1 cellular context compared by ENCODE assay signal in the genomic region with DNA sequence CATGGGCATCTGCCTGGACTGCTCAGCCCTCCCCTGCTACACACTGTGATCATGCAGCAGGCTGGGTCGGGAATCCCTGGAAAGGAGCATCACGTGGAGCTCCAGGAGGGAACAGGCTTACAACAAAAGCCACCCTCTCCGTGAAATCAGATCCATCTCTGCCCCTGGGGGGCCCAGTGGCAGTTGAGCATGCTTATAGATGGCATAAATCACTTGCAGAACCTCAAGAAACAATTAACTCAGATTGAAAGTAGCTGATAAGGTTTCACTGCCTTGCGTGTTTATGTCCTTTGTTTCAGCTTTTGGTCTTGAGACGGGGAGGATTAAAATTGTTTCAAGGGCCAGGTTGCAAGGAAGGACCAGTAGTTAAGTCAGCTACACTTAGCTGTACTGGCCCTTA.
TF ChIP-seq lines count a peak whose summit lies in the region.

No MANE protein-coding gene starts in this region.

TF ChIP-seq in HEK293, 187 proteins besides CTCF, POLR2A, EP300 and RAD21 (continues in another document):
- TF ChIP-seq, protein P1, sequence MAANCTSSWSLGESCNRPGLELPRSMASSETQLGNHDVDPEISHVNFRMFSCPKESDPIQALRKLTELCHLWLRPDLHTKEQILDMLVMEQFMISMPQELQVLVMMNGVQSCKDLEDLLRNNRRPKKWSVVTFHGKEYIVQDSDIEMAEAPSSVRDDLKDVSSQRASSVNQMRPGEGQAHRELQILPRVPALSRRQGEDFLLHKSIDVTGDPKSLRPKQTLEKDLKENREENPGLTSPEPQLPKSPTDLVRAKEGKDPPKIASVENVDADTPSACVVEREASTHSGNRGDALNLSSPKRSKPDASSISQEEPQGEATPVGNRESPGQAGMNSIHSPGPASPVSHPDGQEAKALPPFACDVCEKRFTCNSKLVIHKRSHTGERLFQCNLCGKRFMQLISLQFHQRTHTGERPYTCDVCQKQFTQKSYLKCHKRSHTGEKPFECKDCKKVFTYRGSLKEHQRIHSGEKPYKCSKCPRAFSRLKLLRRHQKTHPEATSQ (tag by site-specific recombination; IDR thresholded peaks at IDR 0.05), result no peak
- TF ChIP-seq, protein P2, sequence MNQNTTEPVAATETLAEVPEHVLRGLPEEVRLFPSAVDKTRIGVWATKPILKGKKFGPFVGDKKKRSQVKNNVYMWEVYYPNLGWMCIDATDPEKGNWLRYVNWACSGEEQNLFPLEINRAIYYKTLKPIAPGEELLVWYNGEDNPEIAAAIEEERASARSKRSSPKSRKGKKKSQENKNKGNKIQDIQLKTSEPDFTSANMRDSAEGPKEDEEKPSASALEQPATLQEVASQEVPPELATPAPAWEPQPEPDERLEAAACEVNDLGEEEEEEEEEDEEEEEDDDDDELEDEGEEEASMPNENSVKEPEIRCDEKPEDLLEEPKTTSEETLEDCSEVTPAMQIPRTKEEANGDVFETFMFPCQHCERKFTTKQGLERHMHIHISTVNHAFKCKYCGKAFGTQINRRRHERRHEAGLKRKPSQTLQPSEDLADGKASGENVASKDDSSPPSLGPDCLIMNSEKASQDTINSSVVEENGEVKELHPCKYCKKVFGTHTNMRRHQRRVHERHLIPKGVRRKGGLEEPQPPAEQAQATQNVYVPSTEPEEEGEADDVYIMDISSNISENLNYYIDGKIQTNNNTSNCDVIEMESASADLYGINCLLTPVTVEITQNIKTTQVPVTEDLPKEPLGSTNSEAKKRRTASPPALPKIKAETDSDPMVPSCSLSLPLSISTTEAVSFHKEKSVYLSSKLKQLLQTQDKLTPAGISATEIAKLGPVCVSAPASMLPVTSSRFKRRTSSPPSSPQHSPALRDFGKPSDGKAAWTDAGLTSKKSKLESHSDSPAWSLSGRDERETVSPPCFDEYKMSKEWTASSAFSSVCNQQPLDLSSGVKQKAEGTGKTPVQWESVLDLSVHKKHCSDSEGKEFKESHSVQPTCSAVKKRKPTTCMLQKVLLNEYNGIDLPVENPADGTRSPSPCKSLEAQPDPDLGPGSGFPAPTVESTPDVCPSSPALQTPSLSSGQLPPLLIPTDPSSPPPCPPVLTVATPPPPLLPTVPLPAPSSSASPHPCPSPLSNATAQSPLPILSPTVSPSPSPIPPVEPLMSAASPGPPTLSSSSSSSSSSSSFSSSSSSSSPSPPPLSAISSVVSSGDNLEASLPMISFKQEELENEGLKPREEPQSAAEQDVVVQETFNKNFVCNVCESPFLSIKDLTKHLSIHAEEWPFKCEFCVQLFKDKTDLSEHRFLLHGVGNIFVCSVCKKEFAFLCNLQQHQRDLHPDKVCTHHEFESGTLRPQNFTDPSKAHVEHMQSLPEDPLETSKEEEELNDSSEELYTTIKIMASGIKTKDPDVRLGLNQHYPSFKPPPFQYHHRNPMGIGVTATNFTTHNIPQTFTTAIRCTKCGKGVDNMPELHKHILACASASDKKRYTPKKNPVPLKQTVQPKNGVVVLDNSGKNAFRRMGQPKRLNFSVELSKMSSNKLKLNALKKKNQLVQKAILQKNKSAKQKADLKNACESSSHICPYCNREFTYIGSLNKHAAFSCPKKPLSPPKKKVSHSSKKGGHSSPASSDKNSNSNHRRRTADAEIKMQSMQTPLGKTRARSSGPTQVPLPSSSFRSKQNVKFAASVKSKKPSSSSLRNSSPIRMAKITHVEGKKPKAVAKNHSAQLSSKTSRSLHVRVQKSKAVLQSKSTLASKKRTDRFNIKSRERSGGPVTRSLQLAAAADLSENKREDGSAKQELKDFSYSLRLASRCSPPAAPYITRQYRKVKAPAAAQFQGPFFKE (tag by site-specific recombination; IDR thresholded peaks at IDR 0.05; ENCODE audit: borderline replicate concordance), result no peak
- TF ChIP-seq, protein P3, sequence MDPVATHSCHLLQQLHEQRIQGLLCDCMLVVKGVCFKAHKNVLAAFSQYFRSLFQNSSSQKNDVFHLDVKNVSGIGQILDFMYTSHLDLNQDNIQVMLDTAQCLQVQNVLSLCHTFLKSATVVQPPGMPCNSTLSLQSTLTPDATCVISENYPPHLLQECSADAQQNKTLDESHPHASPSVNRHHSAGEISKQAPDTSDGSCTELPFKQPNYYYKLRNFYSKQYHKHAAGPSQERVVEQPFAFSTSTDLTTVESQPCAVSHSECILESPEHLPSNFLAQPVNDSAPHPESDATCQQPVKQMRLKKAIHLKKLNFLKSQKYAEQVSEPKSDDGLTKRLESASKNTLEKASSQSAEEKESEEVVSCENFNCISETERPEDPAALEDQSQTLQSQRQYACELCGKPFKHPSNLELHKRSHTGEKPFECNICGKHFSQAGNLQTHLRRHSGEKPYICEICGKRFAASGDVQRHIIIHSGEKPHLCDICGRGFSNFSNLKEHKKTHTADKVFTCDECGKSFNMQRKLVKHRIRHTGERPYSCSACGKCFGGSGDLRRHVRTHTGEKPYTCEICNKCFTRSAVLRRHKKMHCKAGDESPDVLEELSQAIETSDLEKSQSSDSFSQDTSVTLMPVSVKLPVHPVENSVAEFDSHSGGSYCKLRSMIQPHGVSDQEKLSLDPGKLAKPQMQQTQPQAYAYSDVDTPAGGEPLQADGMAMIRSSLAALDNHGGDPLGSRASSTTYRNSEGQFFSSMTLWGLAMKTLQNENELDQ (tag by site-specific recombination; IDR thresholded peaks at IDR 0.05; ENCODE audit: low read depth), result no peak
- no peak for TF ChIP-seq ZNF140 (tag by site-specific recombination; IDR thresholded peaks at IDR 0.05)
- TF ChIP-seq OVOL3 (tag by site-specific recombination; IDR thresholded peaks at IDR 0.05), result peak; percentile 77
- peak; percentile 80; the same call in 1 of the 2 replicates for TF ChIP-seq ZNF324 (tag by site-specific recombination; IDR thresholded peaks at IDR 0.05)
- TF ChIP-seq ZBTB48 (tag by site-specific recombination; IDR thresholded peaks at IDR 0.05), result peak; percentile 45; the same call in 1 of the 2 replicates
- TF ChIP-seq ZSCAN16 (tag by site-specific recombination; IDR thresholded peaks at IDR 0.05), result peak; percentile 35; the same call in 1 of the 2 replicates
- peak; percentile 89; the same call in 1 of the 2 replicates for TF ChIP-seq ZNF24 (tag by site-specific recombination; IDR thresholded peaks at IDR 0.05)
- no peak for TF ChIP-seq ZNF670 (tag by site-specific recombination; IDR thresholded peaks at IDR 0.05; ENCODE audit: low read depth)
- TF ChIP-seq ZNF335 (tag by site-specific recombination; conservative IDR thresholded peaks at IDR 0.05), result peak; percentile 66
- 0 out of 2 replicates have a peak, but pooled peaks have one; percentile 9 for TF ChIP-seq ZNF121 (tag by site-specific recombination; IDR thresholded peaks at IDR 0.05)
- no peak for TF ChIP-seq ZNF548 (tag by site-specific recombination; IDR thresholded peaks at IDR 0.05)
- no peak for TF ChIP-seq SALL2 (tag by site-specific recombination; IDR thresholded peaks at IDR 0.05; ENCODE audit: borderline replicate concordance)
- TF ChIP-seq, protein P4, sequence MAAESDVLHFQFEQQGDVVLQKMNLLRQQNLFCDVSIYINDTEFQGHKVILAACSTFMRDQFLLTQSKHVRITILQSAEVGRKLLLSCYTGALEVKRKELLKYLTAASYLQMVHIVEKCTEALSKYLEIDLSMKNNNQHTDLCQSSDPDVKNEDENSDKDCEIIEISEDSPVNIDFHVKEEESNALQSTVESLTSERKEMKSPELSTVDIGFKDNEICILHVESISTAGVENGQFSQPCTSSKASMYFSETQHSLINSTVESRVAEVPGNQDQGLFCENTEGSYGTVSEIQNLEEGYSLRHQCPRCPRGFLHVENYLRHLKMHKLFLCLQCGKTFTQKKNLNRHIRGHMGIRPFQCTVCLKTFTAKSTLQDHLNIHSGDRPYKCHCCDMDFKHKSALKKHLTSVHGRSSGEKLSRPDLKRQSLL (tag by site-specific recombination; IDR thresholded peaks at IDR 0.05), result no peak
- peak; percentile 79 for TF ChIP-seq PATZ1 (tag by site-specific recombination; IDR thresholded peaks at IDR 0.05)
- no peak for TF ChIP-seq ZNF112 (tag by site-specific recombination; IDR thresholded peaks at IDR 0.05)
- TF ChIP-seq ZIC2 (tag by site-specific recombination; IDR thresholded peaks at IDR 0.05), result peak; percentile 96
- TF ChIP-seq ZNF362 (tag by site-specific recombination; IDR thresholded peaks at IDR 0.05), result no peak
- TF ChIP-seq ZNF549 (tag by site-specific recombination; IDR thresholded peaks at IDR 0.05), result no peak
- peak; percentile 96 for TF ChIP-seq ZBTB17 (tag by site-specific recombination; IDR thresholded peaks at IDR 0.05)
- TF ChIP-seq ZNF146 (tag by site-specific recombination; IDR thresholded peaks at IDR 0.05), result no peak
- TF ChIP-seq ZNF843 (tag by site-specific recombination; IDR thresholded peaks at IDR 0.05), result peak; percentile 96
- no peak for TF ChIP-seq ZNF202 (tag by site-specific recombination; IDR thresholded peaks at IDR 0.05; ENCODE audit: borderline replicate concordance)
- TF ChIP-seq ZNF529 (tag by site-specific recombination; IDR thresholded peaks at IDR 0.05; ENCODE audit: insufficient replicate concordance), result no peak
- TF ChIP-seq MZF1 (tag by site-specific recombination; IDR thresholded peaks at IDR 0.05; ENCODE audit: borderline replicate concordance), result peak; percentile 75; the same call in 1 of the 2 replicates
- 0 out of 2 replicates have a peak, but pooled peaks have one; percentile 42 for TF ChIP-seq MEIS1 (CRISPR knock-in tag; IDR thresholded peaks at IDR 0.05; ENCODE audit: borderline replicate concordance)
- TF ChIP-seq ZNF157 (tag by site-specific recombination; IDR thresholded peaks at IDR 0.05), result no peak
- no peak for TF ChIP-seq SP3 (tag by site-specific recombination; IDR thresholded peaks at IDR 0.05)
- TF ChIP-seq ZSCAN18 (tag by site-specific recombination; IDR thresholded peaks at IDR 0.05), result 0 out of 2 replicates have a peak, but pooled peaks have one; percentile 43
- peak; percentile 82 for TF ChIP-seq TCF7L2 (IDR thresholded peaks at IDR 0.05; ENCODE audit: borderline replicate concordance, low read depth, low read length)
- 0 out of 2 replicates have a peak, but pooled peaks have one; percentile 26 for TF ChIP-seq KLF9 (tag by site-specific recombination; IDR thresholded peaks at IDR 0.05; ENCODE audit: low read depth)
- TF ChIP-seq GLI2 (tag by site-specific recombination; IDR thresholded peaks at IDR 0.05; ENCODE audit: borderline replicate concordance, low read depth), result peak; percentile 57; the same call in 1 of the 2 replicates
- peak; percentile 84 for TF ChIP-seq ZNF692 (tag by site-specific recombination; IDR thresholded peaks at IDR 0.05)
- TF ChIP-seq, protein P5, sequence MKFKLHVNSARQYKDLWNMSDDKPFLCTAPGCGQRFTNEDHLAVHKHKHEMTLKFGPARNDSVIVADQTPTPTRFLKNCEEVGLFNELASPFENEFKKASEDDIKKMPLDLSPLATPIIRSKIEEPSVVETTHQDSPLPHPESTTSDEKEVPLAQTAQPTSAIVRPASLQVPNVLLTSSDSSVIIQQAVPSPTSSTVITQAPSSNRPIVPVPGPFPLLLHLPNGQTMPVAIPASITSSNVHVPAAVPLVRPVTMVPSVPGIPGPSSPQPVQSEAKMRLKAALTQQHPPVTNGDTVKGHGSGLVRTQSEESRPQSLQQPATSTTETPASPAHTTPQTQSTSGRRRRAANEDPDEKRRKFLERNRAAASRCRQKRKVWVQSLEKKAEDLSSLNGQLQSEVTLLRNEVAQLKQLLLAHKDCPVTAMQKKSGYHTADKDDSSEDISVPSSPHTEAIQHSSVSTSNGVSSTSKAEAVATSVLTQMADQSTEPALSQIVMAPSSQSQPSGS (tag by site-specific recombination; IDR thresholded peaks at IDR 0.05; ENCODE audit: low read depth), result no peak
